25 cellular contexts compared by ENCODE assay signal in the genomic region with DNA sequence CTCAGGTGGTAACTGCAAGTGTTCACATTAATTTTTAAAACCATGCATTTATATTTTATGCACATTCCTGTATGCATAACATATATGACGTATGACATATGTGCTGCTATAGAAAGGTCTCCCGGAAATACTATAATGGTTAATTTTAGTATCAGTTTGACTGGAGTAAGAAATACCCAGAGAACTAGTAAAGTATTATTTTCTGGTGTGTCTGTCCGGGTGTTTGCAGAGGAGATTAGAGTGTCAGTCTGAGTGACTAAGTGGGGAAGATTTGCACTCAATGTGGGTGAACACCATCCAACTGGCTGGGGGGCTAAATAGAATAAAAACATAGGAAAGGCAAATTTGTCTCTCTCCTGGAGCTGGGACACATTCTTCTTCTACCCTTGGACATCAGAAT. TPM values are rescaled to one million over a fixed set of nuclear protein-coding genes. Genes with fewer than 3 reads are reported as not detected.
DNase-seq lines count a peak whose midpoint lies in the region; ATAC-seq, FAIRE-seq and TF ChIP-seq lines count a peak whose summit lies in the region.
"Had no signal": no experiment of that assay in that cellular context is flagged by ENCODE, and none has a peak within 500 bp of the region (broad histone marks: within the 10 kb centered on the region; RNA-seq: fewer than 3 reads in every experiment).

No MANE protein-coding gene starts in this region.

- DNase-seq in activated CD4-positive, CD25-positive, alpha-beta regulatory T cell (lab: John Stamatoyannopoulos, UW) = no peak
- no peak for DNase-seq in HepG2 (ENCODE audit: low spot score)
- no peak for DNase-seq in right lobe of liver
- DNase-seq in T-helper 17 cell = no peak
- no peak for DNase-seq in stimulated activated effector memory CD8-positive, alpha-beta T cell treated with anti-CD3 and anti-CD28 coated beads, Interleukin-12 subunit alpha, Interleukin-12 subunit beta, amount 100 ng/mL, for 72 hours (ENCODE audit: low spot score in 2 of 2)
- no peak for DNase-seq in midbrain (lab: John Stamatoyannopoulos, UW)
- DNase-seq in NCI-H2227 treated with DMSO at 0.1 percent for 48 hours (lab: John Stamatoyannopoulos, UW) = no peak
- DNase-seq: CD8-positive, alpha-beta T cell; DMS53; GDM1; HCEC 1CT; MM.1S; NCI-H1048; NCI-H1417 treated with DMSO at 0.1 percent for 48 hours; NCI-H187; NCI-H446 treated with DMSO at 0.1 percent for 48 hours; NCI-H526 treated with DMSO at 0.1 percent for 48 hours; SHP77 treated with DMSO at 0.1 percent for 48 hours; SW 1271 had no signal

- intact Hi-C loops in HepG2 (cut with micrococcal nuclease; ENCODE audit: unreplicated experiment) = no loop called here
- intact Hi-C loops in right lobe of liver (cut with DNase I) = no loop called here

- peaks cover 11% of the 10 kb centered on the region for H3K79me2 ChIP-seq in HepG2 (ENCODE audit: insufficient read depth, low read length)

- TF ChIP-seq RAD21 in HepG2 (CRISPR knock-in tag; IDR thresholded peaks at IDR 0.05) = no peak

- BruUV-seq in HepG2 (replicated peaks; lab: Mats Ljungman, UMichigan) = TSS peak; percentile 41

- H3K9me3 ChIP-seq in HepG2 (ENCODE audit: low read length) (no peaks in the 10 kb centered on the region), right lobe of liver (no peaks in the 10 kb centered on the region), T-helper 17 cell (ENCODE audit: control insufficient read depth, low read length, poor library complexity, severe bottlenecking) (no peaks in the 10 kb centered on the region)

- FAIRE-seq in HepG2 (lab: Jason Lieb, UNC) = no peak

- H3K27me3 ChIP-seq in HepG2 (ENCODE audit: control insufficient read depth in 1 of 2, insufficient read depth in 2 of 2, low read length in 2 of 2) (no peaks in the 10 kb centered on the region), right lobe of liver (no peaks in the 10 kb centered on the region)
- H3K27me3 ChIP-seq: BLaER1 treated with 17β-estradiol and CSF1 and Interleukin-3, amounts not matched to agents 10 nM and 100 nM had no signal

- H2AFZ ChIP-seq in HepG2 (ENCODE audit: low read length) = no peak overlapping the region
- H2AFZ ChIP-seq: GM23338 had no signal

- peak; percentile 41 to 56 for ATAC-seq in activated CD4-positive, CD25-positive, alpha-beta regulatory T cell treated with anti-CD3 and anti-CD28 coated beads, Interleukin-2, amount 50 U/mL, for 24 hours
- ATAC-seq in HepG2 (no peak), right lobe of liver (no peak), T-helper 17 cell (no peak)
- peak; percentile 79 for ATAC-seq in stimulated activated effector memory CD8-positive, alpha-beta T cell treated with anti-CD3 and anti-CD28 coated beads, Interleukin-12 subunit alpha, Interleukin-12 subunit beta, amount 100 ng/mL, for 72 hours
- ATAC-seq: CD8-positive, alpha-beta T cell; GM23338 had no signal

- peak overlapping the region; percentile 16 for H3K27ac Mint-ChIP-seq in T-helper 17 cell
- peak overlapping the region; percentile 30 for H3K27ac Mint-ChIP-seq in stimulated activated effector memory CD8-positive, alpha-beta T cell treated with anti-CD3 and anti-CD28 coated beads, Interleukin-12 subunit alpha, Interleukin-12 subunit beta, amount 100 ng/mL, for 72 hours
- H3K27ac Mint-ChIP-seq: CD8-positive, alpha-beta T cell; GM23338 had no signal

- TF ChIP-seq EP300 in HepG2 (IDR thresholded peaks at IDR 0.05; ENCODE audit: low read depth in 2 of 2, low read length in 2 of 2) (no peak), HepG2 (CRISPR knock-in tag; IDR thresholded peaks at IDR 0.05; ENCODE audit: borderline replicate concordance) (no peak)

- CTCF ChIA-PET in HepG2 (lab: Yijun Ruan, JAX; ENCODE audit: low intra/inter-chr PET ratio, low total read pairs) = no interaction called here

- POLR2A ChIA-PET in HepG2 (lab: Yijun Ruan, JAX) = no interaction called here

- no peak overlapping the region for H3K4me3 Mint-ChIP-seq in T-helper 17 cell
- H3K4me3 Mint-ChIP-seq in stimulated activated effector memory CD8-positive, alpha-beta T cell treated with anti-CD3 and anti-CD28 coated beads, Interleukin-12 subunit alpha, Interleukin-12 subunit beta, amount 100 ng/mL, for 72 hours = no peak overlapping the region
- H3K4me3 Mint-ChIP-seq: CD8-positive, alpha-beta T cell; GM23338 had no signal

- H4K20me1 ChIP-seq in HepG2 (ENCODE audit: insufficient read depth, low read length) = no peaks in the 10 kb centered on the region; the same call in 1 of the 2 replicates

- no peaks in the 10 kb centered on the region for H3K27me3 Mint-ChIP-seq in T-helper 17 cell

- in situ Hi-C loops in HepG2 (cut with HindIII; ENCODE audit: extremely low pct_ligation_motif_present, low pct_unique_long_range_greater_than_20kb) = no loop called here

- no peaks in the 10 kb centered on the region for H3K9me3 Mint-ChIP-seq in stimulated activated effector memory CD8-positive, alpha-beta T cell treated with anti-CD3 and anti-CD28 coated beads, Interleukin-12 subunit alpha, Interleukin-12 subunit beta, amount 100 ng/mL, for 72 hours
- H3K9me3 Mint-ChIP-seq: CD8-positive, alpha-beta T cell had no signal

- no peak overlapping the region for H3K4me3 ChIP-seq in HepG2 (replicated peaks in 1 of 3; ENCODE audit: insufficient read depth in 1 of 3, low read depth in 2 of 3, low read length in 3 of 3)
- H3K4me3 ChIP-seq in right lobe of liver = no peak overlapping the region
- H3K4me3 ChIP-seq: BLaER1 treated with 17β-estradiol and CSF1 and Interleukin-3, amounts not matched to agents 10 nM and 100 nM; GM23338; SK-N-MC had no signal

- no peak for TF ChIP-seq POLR2A in HepG2 (IDR thresholded peaks at IDR 0.05; ENCODE audit: insufficient read depth in 1 of 2, low read depth in 2 of 2, low read length in 2 of 2)
- TF ChIP-seq POLR2A in right lobe of liver (IDR thresholded peaks at IDR 0.05) = no peak

- 96% methylated on average over 3 of the region's 3 CpGs for WGBS in HepG2 (ENCODE audit: low lambda C conversion rate)
- 83% methylated on average over 3 of the region's 3 CpGs for WGBS in right lobe of liver (ENCODE audit: insufficient coverage, low coverage, low lambda C conversion rate, missing lambda C conversion rate)

- peaks cover 9 to 47% of the 10 kb centered on the region in 2 experiments for H3K36me3 ChIP-seq in HepG2 (replicated peaks in 1 of 2; ENCODE audit: control insufficient read depth in 1 of 2, insufficient read depth in 2 of 2, low read length in 2 of 2)
- H3K36me3 ChIP-seq in right lobe of liver = peaks cover 0 to 30% (median 2%) of the 10 kb centered on the region in 4 donors

- H3K4me1 ChIP-seq in HepG2 (ENCODE audit: insufficient read depth, low read length) = no peaks in the 10 kb centered on the region
- H3K4me1 ChIP-seq in right lobe of liver = no peaks in the 10 kb centered on the region
- H3K4me1 ChIP-seq: BLaER1 treated with 17β-estradiol and CSF1 and Interleukin-3, amounts not matched to agents 10 nM and 100 nM had no signal

- H3K36me3 Mint-ChIP-seq in T-helper 17 cell (ENCODE audit: low read depth) = peaks cover 7% of the 10 kb centered on the region
- peaks cover 84% of the 10 kb centered on the region for H3K36me3 Mint-ChIP-seq in stimulated activated effector memory CD8-positive, alpha-beta T cell treated with anti-CD3 and anti-CD28 coated beads, Interleukin-12 subunit alpha, Interleukin-12 subunit beta, amount 100 ng/mL, for 72 hours

- no peak overlapping the region for H3K9ac ChIP-seq in HepG2 (ENCODE audit: insufficient read depth, low read depth, low read length)
- H3K9ac ChIP-seq: BLaER1 treated with 17β-estradiol and CSF1 and Interleukin-3, amounts not matched to agents 10 nM and 100 nM had no signal

- H3K27ac ChIP-seq in HepG2 (ENCODE audit: extremely low read length, insufficient read depth, low read length) (no peak overlapping the region), right lobe of liver (no peak overlapping the region)
- H3K27ac ChIP-seq: 22Rv1; BLaER1 treated with 17β-estradiol and CSF1 and Interleukin-3, amounts not matched to agents 10 nM and 100 nM; RWPE1; SK-N-MC had no signal

- H3K4me2 ChIP-seq in HepG2 (ENCODE audit: low read depth, low read length) = no peak overlapping the region
- H3K4me2 ChIP-seq: BLaER1 treated with 17β-estradiol and CSF1 and Interleukin-3, amounts not matched to agents 10 nM and 100 nM; GM23338 had no signal

- no peak for TF ChIP-seq CTCF in HepG2 (CRISPR knock-in tag; IDR thresholded peaks at IDR 0.05)
- TF ChIP-seq CTCF in right lobe of liver (IDR thresholded peaks at IDR 0.05) = no peak

- H3K4me1 Mint-ChIP-seq in T-helper 17 cell = peaks cover 11% of the 10 kb centered on the region
- H3K4me1 Mint-ChIP-seq in stimulated activated effector memory CD8-positive, alpha-beta T cell treated with anti-CD3 and anti-CD28 coated beads, Interleukin-12 subunit alpha, Interleukin-12 subunit beta, amount 100 ng/mL, for 72 hours = peaks cover 10% of the 10 kb centered on the region
- H3K4me1 Mint-ChIP-seq: GM23338 had no signal

RNA-seq across cellular contexts. Expression of gene UIMC1, which starts 26.9 kb away (rescaled TPM):
- 32.7 and 37.5 TPM in 2 replicates for total RNA-seq in HepG2 (2016; rRNA removed; fragmentation: Illumina TruSeq; extraction: Trizol)
- 42.0 and 51.6 TPM in 2 replicates for total RNA-seq in HepG2 (2016; cell fraction: cytosol; rRNA removed; fragmentation: Illumina TruSeq; extraction: Trizol; ENCODE audit: low read depth)
- total RNA-seq in HepG2 (2016; cell fraction: insoluble cytoplasmic fraction; rRNA removed; fragmentation: Illumina TruSeq; extraction: Trizol) = 35.9 and 36.2 TPM in 2 replicates
- 21.0 and 23.4 TPM in 2 replicates for total RNA-seq in HepG2 (2016; cell fraction: membrane; rRNA removed; fragmentation: Illumina TruSeq; extraction: Trizol)
- total RNA-seq in HepG2 (2016; cell fraction: nucleus; rRNA removed; fragmentation: Illumina TruSeq; extraction: Trizol) = 45.6 and 50.9 TPM in 2 replicates
- polyA plus RNA-seq in HepG2 (2011; rRNA removed) = 14.0 and 18.9 TPM in 2 replicates
- polyA plus RNA-seq in HepG2 (2011; cell fraction: cytosol; rRNA removed) = 9.7 and 11.8 TPM in 2 replicates
- polyA plus RNA-seq in HepG2 (2011; cell fraction: nucleus; rRNA removed) = 17.7 and 22.7 TPM in 2 replicates
- polyA plus RNA-seq in HepG2 (2012) = 22.9 and 28.6 TPM in 2 replicates
- polyA plus RNA-seq in HepG2 (2016; cell fraction: cytosol; fragmentation: Illumina TruSeq; extraction: Trizol; ENCODE audit: low read depth) = 8.5 and 9.2 TPM in 2 replicates
- polyA plus RNA-seq in HepG2 (2016; cell fraction: insoluble cytoplasmic fraction; fragmentation: Illumina TruSeq; extraction: Trizol; ENCODE audit: low read depth) = 38.8 and 40.5 TPM in 2 replicates
- 13.0 and 17.3 TPM in 2 replicates for polyA plus RNA-seq in HepG2 (2016; cell fraction: membrane; fragmentation: Illumina TruSeq; extraction: Trizol; ENCODE audit: low read depth)
- polyA plus RNA-seq in HepG2 (2016; cell fraction: nucleus; fragmentation: Illumina TruSeq; extraction: Trizol; ENCODE audit: insufficient read depth, low read depth) = 55.9 and 65.1 TPM in 2 replicates
- 7.7 and 16.1 TPM in 2 replicates for polyA minus RNA-seq in HepG2 (2011; rRNA and poly(A)+ RNA removed; ENCODE audit: low replicate concordance)
- polyA minus RNA-seq in HepG2 (2011; cell fraction: cytosol; rRNA and poly(A)+ RNA removed) = 13.8 and 16.4 TPM in 2 replicates
- 46.1 and 49.6 TPM in 2 replicates for polyA minus RNA-seq in HepG2 (2011; cell fraction: nucleus; rRNA and poly(A)+ RNA removed)
- 10 to 100 TPM in 4 of 6 experiments, 1 to 10 TPM in 2; 8.4 to 15.6 (median 13.0) TPM for total RNA-seq in right lobe of liver
- 10 to 100 TPM; 57.6 to 65.3 TPM for total RNA-seq in T-helper 17 cell

RNA-seq across cellular contexts. Expression of gene ZNF346, which starts 42.8 kb away (rescaled TPM):
- 19.4 and 20.1 TPM in 2 replicates for total RNA-seq in HepG2 (2016; rRNA removed; fragmentation: Illumina TruSeq; extraction: Trizol)
- total RNA-seq in HepG2 (2016; cell fraction: cytosol; rRNA removed; fragmentation: Illumina TruSeq; extraction: Trizol; ENCODE audit: low read depth) = 8.2 and 16.0 TPM in 2 replicates
- 19.4 and 20.5 TPM in 2 replicates for total RNA-seq in HepG2 (2016; cell fraction: insoluble cytoplasmic fraction; rRNA removed; fragmentation: Illumina TruSeq; extraction: Trizol)
- 13.5 and 15.4 TPM in 2 replicates for total RNA-seq in HepG2 (2016; cell fraction: membrane; rRNA removed; fragmentation: Illumina TruSeq; extraction: Trizol)
- total RNA-seq in HepG2 (2016; cell fraction: nucleus; rRNA removed; fragmentation: Illumina TruSeq; extraction: Trizol) = 18.2 and 22.1 TPM in 2 replicates
- polyA plus RNA-seq in HepG2 (2011; rRNA removed) = 8.3 and 8.6 TPM in 2 replicates
- 5.6 and 7.0 TPM in 2 replicates for polyA plus RNA-seq in HepG2 (2011; cell fraction: cytosol; rRNA removed)
- 16.4 and 16.8 TPM in 2 replicates for polyA plus RNA-seq in HepG2 (2011; cell fraction: nucleus; rRNA removed)
- 7.4 and 8.5 TPM in 2 replicates for polyA plus RNA-seq in HepG2 (2012)
- 3.3 and 3.4 TPM in 2 replicates for polyA plus RNA-seq in HepG2 (2016; cell fraction: cytosol; fragmentation: Illumina TruSeq; extraction: Trizol; ENCODE audit: low read depth)
- polyA plus RNA-seq in HepG2 (2016; cell fraction: insoluble cytoplasmic fraction; fragmentation: Illumina TruSeq; extraction: Trizol; ENCODE audit: low read depth) = 20.8 and 23.3 TPM in 2 replicates
- polyA plus RNA-seq in HepG2 (2016; cell fraction: membrane; fragmentation: Illumina TruSeq; extraction: Trizol; ENCODE audit: low read depth) = 8.4 and 8.7 TPM in 2 replicates
- 21.0 and 22.3 TPM in 2 replicates for polyA plus RNA-seq in HepG2 (2016; cell fraction: nucleus; fragmentation: Illumina TruSeq; extraction: Trizol; ENCODE audit: insufficient read depth, low read depth)
- polyA minus RNA-seq in HepG2 (2011; rRNA and poly(A)+ RNA removed; ENCODE audit: low replicate concordance) = 14.6 and 34.4 TPM in 2 replicates
- 5.1 and 5.7 TPM in 2 replicates for polyA minus RNA-seq in HepG2 (2011; cell fraction: cytosol; rRNA and poly(A)+ RNA removed)
- polyA minus RNA-seq in HepG2 (2011; cell fraction: nucleus; rRNA and poly(A)+ RNA removed) = 20.9 and 25.0 TPM in 2 replicates
- total RNA-seq in right lobe of liver = 1 to 10 TPM; 5.3 to 7.4 (median 6.0) TPM
- 10 to 100 TPM; 14.9 to 18.4 TPM for total RNA-seq in T-helper 17 cell

Comparison
In these comparisons a context has a peak if more than half of its experiments do, and no peak if none do; other contexts are left out.
1. ATAC-seq: peak in activated CD4-positive, CD25-positive, alpha-beta regulatory T cell treated with anti-CD3 and anti-CD28 coated beads, Interleukin-2, amount 50 U/mL, for 24 hours (2 of 2) and stimulated activated effector memory CD8-positive, alpha-beta T cell treated with anti-CD3 and anti-CD28 coated beads, Interleukin-12 subunit alpha, Interleukin-12 subunit beta, amount 100 ng/mL, for 72 hours (single experiment); none in HepG2 (single experiment), right lobe of liver (0 of 4) and T-helper 17 cell (single experiment).